Comparison of ENCODE assay signal across 17 cellular contexts in genomic region chr13:30797847-30798246, GRCh38.
"Had no signal": no experiment of that assay in that cellular context is flagged by ENCODE, and none has a peak within 500 bp of the region (broad histone marks: within the 10 kb centered on the region; RNA-seq: fewer than 3 reads in every experiment).

No MANE protein-coding gene starts in this region.

- H3K9me3 Mint-ChIP-seq: activated B cell treated with CpG ODN at 0.5 μM for 24 hours; activated naive CD8-positive, alpha-beta T cell treated with anti-CD3 and anti-CD28 coated beads for 36 hours; activated T-cell treated with anti-CD3 and anti-CD28 coated beads, Interleukin-2, amount 50 U/mL, for 72 hours; naive thymus-derived CD4-positive, alpha-beta T cell had no signal

- H3K36me3 ChIP-seq: gastroesophageal sphincter, heart left ventricle, left ventricle myocardium inferior, pancreas, tibial nerve, uterus had no signal

- H3K27ac Mint-ChIP-seq: activated B cell treated with CpG ODN at 0.5 μM for 24 hours; activated naive CD8-positive, alpha-beta T cell treated with anti-CD3 and anti-CD28 coated beads for 36 hours had no signal

- H3K27ac ChIP-seq: dorsolateral prefrontal cortex, gastroesophageal sphincter, heart left ventricle, left ventricle myocardium inferior, pancreas, tibial nerve had no signal

- ATAC-seq: gastroesophageal sphincter; heart left ventricle; naive thymus-derived CD4-positive, alpha-beta T cell; pancreas; sciatic nerve had no signal

- H3K9me3 ChIP-seq: gastroesophageal sphincter, heart left ventricle, left ventricle myocardium inferior, pancreas, tibial nerve, uterus had no signal

- H3K4me3 ChIP-seq: gastroesophageal sphincter, heart left ventricle, left ventricle myocardium inferior, pancreas, tibial nerve, uterus had no signal

- H3K4me1 ChIP-seq: uterus had no signal

- DNase-seq: activated B cell treated with CpG ODN at 0.5 μM for 24 hours; activated CD8-positive, alpha-beta memory T cell treated with anti-CD3 and anti-CD28 coated beads, Interleukin-2, amount 50 U/mL, for 4 hours; activated gamma-delta T cell treated with Interleukin-2 at 50 U/mL for 16 hours; activated naive CD8-positive, alpha-beta T cell treated with anti-CD3 and anti-CD28 coated beads for 36 hours; activated T-cell treated with anti-CD3 and anti-CD28 coated beads, Interleukin-2, amount 50 U/mL, for 72 hours; amniotic stem cell; dorsolateral prefrontal cortex; heart left ventricle; left ventricle myocardium inferior; pancreas; substantia nigra; T-helper 9 cell; uterus had no signal

- H3K4me3 Mint-ChIP-seq: activated B cell treated with CpG ODN at 0.5 μM for 24 hours; activated naive CD8-positive, alpha-beta T cell treated with anti-CD3 and anti-CD28 coated beads for 36 hours; naive thymus-derived CD4-positive, alpha-beta T cell had no signal

- H3K27me3 ChIP-seq: dorsolateral prefrontal cortex, gastroesophageal sphincter, heart left ventricle, pancreas, tibial nerve, uterus had no signal

- H3K36me3 Mint-ChIP-seq: activated naive CD8-positive, alpha-beta T cell treated with anti-CD3 and anti-CD28 coated beads for 36 hours; naive thymus-derived CD4-positive, alpha-beta T cell had no signal

- H3K27me3 Mint-ChIP-seq: activated B cell treated with CpG ODN at 0.5 μM for 24 hours; activated naive CD8-positive, alpha-beta T cell treated with anti-CD3 and anti-CD28 coated beads for 36 hours; naive thymus-derived CD4-positive, alpha-beta T cell had no signal
